ENCODE assay signal across 1 cellular context in the genomic region with DNA sequence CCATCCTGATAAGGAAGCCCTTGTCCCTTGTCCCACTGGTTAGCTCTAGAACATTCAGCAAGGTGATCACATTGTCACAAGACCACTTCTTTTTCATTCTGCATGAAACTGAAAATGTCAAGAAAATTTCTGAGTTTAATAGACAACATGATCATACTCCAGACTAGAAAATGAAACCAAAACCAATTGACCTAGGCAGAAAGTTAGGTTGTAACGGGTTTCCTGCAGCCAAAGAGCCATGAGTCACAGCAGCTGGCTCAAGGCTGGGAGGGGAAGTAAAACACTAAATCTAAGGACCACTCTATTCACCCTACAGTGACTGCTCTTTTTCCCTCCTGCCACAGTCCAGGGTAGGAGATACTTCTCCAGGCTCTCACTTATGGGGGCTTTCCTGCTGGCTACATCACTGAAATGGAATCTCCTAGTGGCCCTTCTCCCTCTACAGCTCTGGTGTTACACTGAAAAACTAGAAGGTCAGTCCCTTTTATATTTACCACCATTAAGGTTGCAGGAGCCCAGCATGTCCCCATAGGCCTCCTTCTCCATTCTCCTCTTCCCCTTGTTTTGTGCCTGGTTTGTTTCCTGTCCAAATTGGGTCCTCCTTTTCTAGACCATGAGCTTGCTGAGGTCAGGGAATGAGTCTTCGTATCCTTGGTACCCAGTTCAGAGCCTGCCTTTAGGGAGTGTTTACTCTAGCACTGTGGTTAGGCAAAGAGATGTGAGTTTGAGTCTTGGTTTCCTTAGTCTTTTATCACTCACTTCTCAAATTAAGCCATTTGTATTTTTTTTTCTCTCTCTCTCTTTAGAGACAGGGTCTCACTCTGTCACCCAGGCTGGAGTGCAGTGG.
TF ChIP-seq lines count a peak whose summit lies in the region.

No MANE protein-coding gene starts in this region.

TF ChIP-seq in HEK293, 187 proteins besides CTCF, POLR2A, EP300 and RAD21 (continued from another document):
- TF ChIP-seq, protein P1, sequence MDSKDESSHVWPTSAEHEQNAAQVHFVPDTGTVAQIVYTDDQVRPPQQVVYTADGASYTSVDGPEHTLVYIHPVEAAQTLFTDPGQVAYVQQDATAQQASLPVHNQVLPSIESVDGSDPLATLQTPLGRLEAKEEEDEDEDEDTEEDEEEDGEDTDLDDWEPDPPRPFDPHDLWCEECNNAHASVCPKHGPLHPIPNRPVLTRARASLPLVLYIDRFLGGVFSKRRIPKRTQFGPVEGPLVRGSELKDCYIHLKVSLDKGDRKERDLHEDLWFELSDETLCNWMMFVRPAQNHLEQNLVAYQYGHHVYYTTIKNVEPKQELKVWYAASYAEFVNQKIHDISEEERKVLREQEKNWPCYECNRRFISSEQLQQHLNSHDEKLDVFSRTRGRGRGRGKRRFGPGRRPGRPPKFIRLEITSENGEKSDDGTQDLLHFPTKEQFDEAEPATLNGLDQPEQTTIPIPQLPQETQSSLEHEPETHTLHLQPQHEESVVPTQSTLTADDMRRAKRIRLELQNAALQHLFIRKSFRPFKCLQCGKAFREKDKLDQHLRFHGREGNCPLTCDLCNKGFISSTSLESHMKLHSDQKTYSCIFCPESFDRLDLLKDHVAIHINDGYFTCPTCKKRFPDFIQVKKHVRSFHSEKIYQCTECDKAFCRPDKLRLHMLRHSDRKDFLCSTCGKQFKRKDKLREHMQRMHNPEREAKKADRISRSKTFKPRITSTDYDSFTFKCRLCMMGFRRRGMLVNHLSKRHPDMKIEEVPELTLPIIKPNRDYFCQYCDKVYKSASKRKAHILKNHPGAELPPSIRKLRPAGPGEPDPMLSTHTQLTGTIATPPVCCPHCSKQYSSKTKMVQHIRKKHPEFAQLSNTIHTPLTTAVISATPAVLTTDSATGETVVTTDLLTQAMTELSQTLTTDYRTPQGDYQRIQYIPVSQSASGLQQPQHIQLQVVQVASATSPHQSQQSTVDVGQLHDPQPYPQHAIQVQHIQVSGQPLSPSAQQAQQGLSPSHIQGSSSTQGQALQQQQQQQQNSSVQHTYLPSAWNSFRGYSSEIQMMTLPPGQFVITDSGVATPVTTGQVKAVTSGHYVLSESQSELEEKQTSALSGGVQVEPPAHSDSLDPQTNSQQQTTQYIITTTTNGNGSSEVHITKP (tag by site-specific recombination; IDR thresholded peaks at IDR 0.05), result 0 out of 2 replicates have a peak, but pooled peaks have one; percentile 24
- TF ChIP-seq ZNF211 (tag by site-specific recombination; IDR thresholded peaks at IDR 0.05; ENCODE audit: low read depth) (no peak), FEZF1 (tag by site-specific recombination; IDR thresholded peaks at IDR 0.05) (0 out of 2 replicates have a peak, but pooled peaks have one; percentile 21), ZNF274 (IDR thresholded peaks at IDR 0.05; ENCODE audit: low read length) (no peak), ZNF274 (tag by site-specific recombination; IDR thresholded peaks at IDR 0.05; ENCODE audit: borderline replicate concordance) (no peak)
TF ChIP-seq in HEK293: peak in this region for 2.
